Comparison of ENCODE assay signal across 12 cellular contexts in genomic region chr3:50673937-50674336, GRCh38. TPM values are rescaled to one million over a fixed set of nuclear protein-coding genes. Genes with fewer than 3 reads are reported as not detected.
DNase-seq lines count a peak whose midpoint lies in the region; ATAC-seq, FAIRE-seq and TF ChIP-seq lines count a peak whose summit lies in the region.
"Had no signal": no experiment of that assay in that cellular context is flagged by ENCODE, and none has a peak within 500 bp of the region (broad histone marks: within the 10 kb centered on the region; RNA-seq: fewer than 3 reads in every experiment).

No MANE protein-coding gene starts in this region.

- H3K27ac Mint-ChIP-seq in activated CD8-positive, alpha-beta memory T cell treated with anti-CD3 and anti-CD28 coated beads, Interleukin-2, amount 10 ng/mL, durations not matched to agents 7 days and 5 days: no peak overlapping the region
- H3K27ac Mint-ChIP-seq in stimulated activated effector memory CD8-positive, alpha-beta T cell treated with anti-CD3 and anti-CD28 coated beads, Interleukin-12 subunit alpha, Interleukin-12 subunit beta, amount 100 ng/mL, for 72 hours: no peak overlapping the region

- H3K27me3 Mint-ChIP-seq in activated CD8-positive, alpha-beta memory T cell treated with anti-CD3 and anti-CD28 coated beads, Interleukin-2, amount 10 ng/mL, durations not matched to agents 7 days and 5 days: peaks cover 59% of the 10 kb centered on the region

- peak overlapping the region; percentile 45 for H3K4me3 Mint-ChIP-seq in activated CD8-positive, alpha-beta memory T cell treated with anti-CD3 and anti-CD28 coated beads, Interleukin-2, amount 10 ng/mL, durations not matched to agents 7 days and 5 days
- H3K4me3 Mint-ChIP-seq in stimulated activated effector memory CD8-positive, alpha-beta T cell treated with anti-CD3 and anti-CD28 coated beads, Interleukin-12 subunit alpha, Interleukin-12 subunit beta, amount 100 ng/mL, for 72 hours: peak overlapping the region; percentile 55

- no peak overlapping the region for H3K27ac ChIP-seq in H1 (ENCODE audit: low read depth, low read length)
- H3K27ac ChIP-seq: WERI-Rb-1 had no signal

- H2BK20ac ChIP-seq in H1 (ENCODE audit: low read length): no peak overlapping the region

- peaks cover 4% of the 10 kb centered on the region; the same call in 1 of the 2 replicates for H3K23me2 ChIP-seq in H1 (ENCODE audit: low read depth, low read length)

- no peak overlapping the region; the same call in 1 of the 2 replicates for H2BK12ac ChIP-seq in H1 (ENCODE audit: low read depth, low read length)

- H3K56ac ChIP-seq in H1 (replicated peaks; ENCODE audit: insufficient read length, low read depth, low read length): no peak overlapping the region

- TF ChIP-seq RAD21 in H1 (IDR thresholded peaks at IDR 0.05 in 1 of 2, conservative IDR thresholded peaks at IDR 0.05 in 1 of 2; ENCODE audit: low read depth in 2 of 2, low read length in 2 of 2): no peak

- H3K4me1 ChIP-seq in H1 (replicated peaks in 1 of 4; ENCODE audit: control insufficient read depth in 3 of 4, insufficient read depth in 4 of 4, low read length in 3 of 4): peaks cover 4 to 10% (median 6%) of the 10 kb centered on the region in 4 experiments

- peaks cover 0 to 16% (median 14%) of the 10 kb centered on the region in 4 experiments; a peak in 6 of 7 replicates for H3K27me3 ChIP-seq in H1 (replicated peaks in 1 of 4; ENCODE audit: control insufficient read depth in 3 of 4, extremely low read depth in 1 of 4, insufficient read depth in 3 of 4, low read length in 3 of 4)

- no peak overlapping the region for H2AK5ac ChIP-seq in H1 (ENCODE audit: low read depth, low read length)

- no peak overlapping the region for H4K8ac ChIP-seq in H1 (ENCODE audit: extremely low read depth, insufficient read depth, low read length)

- H3K4me1 Mint-ChIP-seq in activated CD8-positive, alpha-beta memory T cell treated with anti-CD3 and anti-CD28 coated beads, Interleukin-2, amount 10 ng/mL, durations not matched to agents 7 days and 5 days: peaks cover 14% of the 10 kb centered on the region
- peaks cover 6% of the 10 kb centered on the region for H3K4me1 Mint-ChIP-seq in stimulated activated effector memory CD8-positive, alpha-beta T cell treated with anti-CD3 and anti-CD28 coated beads, Interleukin-12 subunit alpha, Interleukin-12 subunit beta, amount 100 ng/mL, for 72 hours

- peak overlapping the region; percentile 88; the same call in 1 of the 2 replicates for H3K18ac ChIP-seq in H1 (ENCODE audit: extremely low read depth, low read length)

- H3K4me2 ChIP-seq in H1 (ENCODE audit: insufficient read depth in 1 of 2, low read depth in 2 of 2, low read length in 2 of 2): peak overlapping the region; percentile 66 to 88

- H3K4me3 ChIP-seq in NB4 (ENCODE audit: low read depth, low read length) (no peak overlapping the region), H1 (ENCODE audit: extremely low read depth in 1 of 4, insufficient read depth in 2 of 4, low read depth in 3 of 4, low read length in 4 of 4) (peak overlapping the region; percentile 51 to 81 (median 62); a peak in 7 of 8 replicates)

- H2BK120ac ChIP-seq in H1 (replicated peaks; ENCODE audit: low read depth, low read length): no peak overlapping the region

- H3K9me3 Mint-ChIP-seq in activated CD8-positive, alpha-beta memory T cell treated with anti-CD3 and anti-CD28 coated beads, Interleukin-2, amount 10 ng/mL, durations not matched to agents 7 days and 5 days (ENCODE audit: low read depth): no peaks in the 10 kb centered on the region
- H3K9me3 Mint-ChIP-seq in stimulated activated effector memory CD8-positive, alpha-beta T cell treated with anti-CD3 and anti-CD28 coated beads, Interleukin-12 subunit alpha, Interleukin-12 subunit beta, amount 100 ng/mL, for 72 hours: no peaks in the 10 kb centered on the region

- H3K9me3 ChIP-seq in H1 (ENCODE audit: insufficient read depth in 2 of 2, low read depth in 1 of 2, low read length in 1 of 2): no peaks in the 10 kb centered on the region

- FAIRE-seq in H1 (lab: Jason Lieb, UNC): no peak
- FAIRE-seq: endothelial cell of umbilical vein had no signal

- no peaks in the 10 kb centered on the region for H3K36me3 Mint-ChIP-seq in activated CD8-positive, alpha-beta memory T cell treated with anti-CD3 and anti-CD28 coated beads, Interleukin-2, amount 10 ng/mL, durations not matched to agents 7 days and 5 days
- no peaks in the 10 kb centered on the region for H3K36me3 Mint-ChIP-seq in stimulated activated effector memory CD8-positive, alpha-beta T cell treated with anti-CD3 and anti-CD28 coated beads, Interleukin-12 subunit alpha, Interleukin-12 subunit beta, amount 100 ng/mL, for 72 hours

- H4K20me1 ChIP-seq in H1 (replicated peaks in 1 of 2; ENCODE audit: control insufficient read depth in 1 of 2, insufficient read depth in 2 of 2, low read length in 2 of 2): no peaks in the 10 kb centered on the region

- no peak overlapping the region for H3K4ac ChIP-seq in H1 (replicated peaks; ENCODE audit: insufficient read length, low read depth, low read length)

- 0 out of 2 replicates have a peak overlapping the region, but pooled peaks have one; percentile 75 for H2BK15ac ChIP-seq in H1 (ENCODE audit: low read length)

- H3K79me1 ChIP-seq in H1 (ENCODE audit: low read depth, low read length): no peaks in the 10 kb centered on the region

- no peak overlapping the region for H4K5ac ChIP-seq in H1 (ENCODE audit: insufficient read length, low read depth, low read length)

- H3K36me3 ChIP-seq in H1 (ENCODE audit: control insufficient read depth in 2 of 4, insufficient read depth in 4 of 4, low read length in 3 of 4): no peaks in the 10 kb centered on the region
- H3K36me3 ChIP-seq: WERI-Rb-1 had no signal

- TF ChIP-seq POLR2A in NB4 (IDR thresholded peaks at IDR 0.05; ENCODE audit: extremely low read depth, insufficient read length) (no peak), H1 (IDR thresholded peaks at IDR 0.05; ENCODE audit: control extremely low read depth in 1 of 2, low read depth in 2 of 2, low read length in 2 of 2) (no peak)

- no peak overlapping the region for H2BK5ac ChIP-seq in H1 (ENCODE audit: low read depth, low read length)

- ATAC-seq in activated CD8-positive, alpha-beta memory T cell treated with anti-CD3 and anti-CD28 coated beads, Interleukin-2, amount 10 ng/mL, durations not matched to agents 7 days and 5 days: no peak
- ATAC-seq in stimulated activated effector memory CD8-positive, alpha-beta T cell treated with anti-CD3 and anti-CD28 coated beads, Interleukin-12 subunit alpha, Interleukin-12 subunit beta, amount 100 ng/mL, for 72 hours: no peak
- ATAC-seq in GM18502 (IDR thresholded peaks at IDR 0.05; ENCODE audit: poor library complexity, unreplicated experiment): no peak

- H3K9ac ChIP-seq in H1 (replicated peaks in 1 of 4; ENCODE audit: extremely low read depth in 1 of 4, low read depth in 3 of 4, low read length in 3 of 4): peak overlapping the region in 1 of 4 experiments; percentile 58; a peak in 1 of 7 replicates

- POLR2A ChIA-PET in H1 (lab: Charles Lee; ENCODE audit: partially characterized antibody): interaction anchor here (1.0 kb wide), 1 partner anchor 63 kb away, joined by 3 read pairs; the partner anchor contains the start of gene CISH

- H3K79me2 ChIP-seq in H1 (ENCODE audit: control insufficient read depth in 1 of 2, insufficient read depth in 2 of 2, low read length in 2 of 2): peaks cover 0 to 25% of the 10 kb centered on the region in 2 experiments; a peak in 2 of 4 replicates

- 46% methylated on average over 3 of the region's 3 CpGs; no CpG with 5 or more reads in 1 of the 2 experiments for WGBS in H1 (ENCODE audit: extremely low coverage in 1 of 2, insufficient coverage in 1 of 2, insufficient read length in 1 of 2, insufficient replicate concordance in 2 of 2, low coverage in 1 of 2, low lambda C conversion rate in 2 of 2, missing lambda C conversion rate in 1 of 2), 2 experiments

- CTCF ChIA-PET in activated CD8-positive, alpha-beta memory T cell treated with anti-CD3 and anti-CD28 coated beads, Interleukin-2, amount 10 ng/mL, durations not matched to agents 7 days and 5 days (lab: Charles Lee): interaction anchor here (1.2 to 1.6 kb wide), 4 partner anchors 21 to 101 kb away, joined by 3 to 5 read pairs (median 4); no protein-coding TSS in a partner anchor
- CTCF ChIA-PET in H1 (lab: Charles Lee; ENCODE audit: partially characterized antibody): interaction anchor here (0.6 to 63.8 kb wide), 9 partner anchors 10 to 426 kb away, joined by 3 to 1262 read pairs (median 3); partner anchors contain the start of genes CISH and MAPKAPK3

- H4K91ac ChIP-seq in H1 (replicated peaks; ENCODE audit: insufficient read length, low read length): no peak overlapping the region

- H2AFZ ChIP-seq in H1 (ENCODE audit: low read length): peak overlapping the region; percentile 99; the same call in 1 of the 2 replicates

- TF ChIP-seq EP300 in H1 (IDR thresholded peaks at IDR 0.05; ENCODE audit: borderline replicate concordance in 1 of 2, low read depth in 2 of 2, low read length in 2 of 2): no peak

- H3K14ac ChIP-seq in H1 (ENCODE audit: insufficient read length): no peak overlapping the region

- H3K23ac ChIP-seq in H1 (ENCODE audit: insufficient read length): no peak overlapping the region

- no peak for TF ChIP-seq CTCF in NB4 (IDR thresholded peaks at IDR 0.05; ENCODE audit: low read depth, low read length)
- TF ChIP-seq CTCF in H1 (IDR thresholded peaks at IDR 0.05; ENCODE audit: control extremely low read depth in 1 of 3, insufficient read depth in 1 of 3, low read depth in 1 of 3, low read length in 3 of 3): no peak

- DNase-seq in activated CD8-positive, alpha-beta memory T cell treated with anti-CD3 and anti-CD28 coated beads, Interleukin-2, amount 10 ng/mL, durations not matched to agents 7 days and 5 days: no peak
- DNase-seq in activated CD8-positive, alpha-beta memory T cell treated with anti-CD3 and anti-CD28 coated beads, Interleukin-2, amount 50 U/mL, for 48 hours: no peak
- DNase-seq in NB4 (ENCODE audit: low read depth) (peak; percentile 31), H1 (ENCODE audit: low read depth in 1 of 2, low spot score in 2 of 2) (no peak), HCEC 1CT (no peak), NCI-H524 (lab: John Stamatoyannopoulos, UW) (no peak)
- no peak for DNase-seq in stimulated activated effector memory CD8-positive, alpha-beta T cell treated with anti-CD3 and anti-CD28 coated beads, Interleukin-12 subunit alpha, Interleukin-12 subunit beta, amount 100 ng/mL, for 72 hours (ENCODE audit: low spot score in 2 of 2)
- DNase-seq: amniotic stem cell, NCI-H187 had no signal

RNA-seq across cellular contexts. Expression of gene DOCK3, which starts 0.8 kb away (rescaled TPM):
- 1 to 10 TPM; 3.4 to 4.1 TPM for total RNA-seq in activated CD8-positive, alpha-beta memory T cell treated with anti-CD3 and anti-CD28 coated beads, Interleukin-2, amount 10 ng/mL, durations not matched to agents 7 days and 5 days
- total RNA-seq in H1 (2021; fragmentation: NEBNext Ultra II Directional; extraction: Animal tissue kit (Norgen Biotek cat#: 25700)): 4.6 and 5.0 TPM in 2 replicates
- polyA plus RNA-seq in H1 (2011; rRNA removed): 2.7 and 3.6 TPM in 2 replicates
- 3.1 TPM for polyA plus RNA-seq in H1 (2011; cell fraction: cytosol; rRNA removed)
- 13.9 TPM for polyA plus RNA-seq in H1 (2011; cell fraction: nucleus; rRNA removed)
- polyA plus RNA-seq in H1 (2012, experiment 1 of 2): 3.8 to 5.0 TPM (median 4.6 TPM) in 4 replicates
- 0.35 TPM for polyA plus RNA-seq in H1 (2012, experiment 2 of 2)
- polyA plus RNA-seq in H1 (2013, experiment 1 of 2): 2.4 TPM
- polyA plus RNA-seq in H1 (2013, experiment 2 of 2): 2.2 TPM
- 10.1 and 12.7 TPM in 2 replicates for polyA minus RNA-seq in H1 (2011; rRNA and poly(A)+ RNA removed)
- 3.2 TPM for polyA minus RNA-seq in H1 (2011; cell fraction: cytosol; rRNA and poly(A)+ RNA removed)
- 17.4 TPM for polyA minus RNA-seq in H1 (2011; cell fraction: nucleus; rRNA and poly(A)+ RNA removed)

RNA-seq across cellular contexts. Expression of gene MAPKAPK3, which starts 57.0 kb away (rescaled TPM):
- total RNA-seq in activated CD8-positive, alpha-beta memory T cell treated with anti-CD3 and anti-CD28 coated beads, Interleukin-2, amount 10 ng/mL, durations not matched to agents 7 days and 5 days: 100 to 1,000 TPM; 156 to 175 TPM
- 52.7 and 65.4 TPM in 2 replicates for total RNA-seq in H1 (2021; fragmentation: NEBNext Ultra II Directional; extraction: Animal tissue kit (Norgen Biotek cat#: 25700))
- polyA plus RNA-seq in H1 (2011; rRNA removed): 87.9 and 99.8 TPM in 2 replicates
- polyA plus RNA-seq in H1 (2011; cell fraction: cytosol; rRNA removed): 82.8 TPM
- 79.2 TPM for polyA plus RNA-seq in H1 (2011; cell fraction: nucleus; rRNA removed)
- 48.0 to 63.0 TPM (median 59.2 TPM) in 4 replicates for polyA plus RNA-seq in H1 (2012, experiment 1 of 2)
- polyA plus RNA-seq in H1 (2012, experiment 2 of 2): 82.4 TPM
- 39.1 TPM for polyA plus RNA-seq in H1 (2013, experiment 1 of 2)
- 40.2 TPM for polyA plus RNA-seq in H1 (2013, experiment 2 of 2)
- 77.9 and 129 TPM in 2 replicates for polyA minus RNA-seq in H1 (2011; rRNA and poly(A)+ RNA removed)
- polyA minus RNA-seq in H1 (2011; cell fraction: cytosol; rRNA and poly(A)+ RNA removed): 31.9 TPM
- 34.5 TPM for polyA minus RNA-seq in H1 (2011; cell fraction: nucleus; rRNA and poly(A)+ RNA removed)
